Comparison of ENCODE assay signal across 11 cellular contexts in the genomic region with DNA sequence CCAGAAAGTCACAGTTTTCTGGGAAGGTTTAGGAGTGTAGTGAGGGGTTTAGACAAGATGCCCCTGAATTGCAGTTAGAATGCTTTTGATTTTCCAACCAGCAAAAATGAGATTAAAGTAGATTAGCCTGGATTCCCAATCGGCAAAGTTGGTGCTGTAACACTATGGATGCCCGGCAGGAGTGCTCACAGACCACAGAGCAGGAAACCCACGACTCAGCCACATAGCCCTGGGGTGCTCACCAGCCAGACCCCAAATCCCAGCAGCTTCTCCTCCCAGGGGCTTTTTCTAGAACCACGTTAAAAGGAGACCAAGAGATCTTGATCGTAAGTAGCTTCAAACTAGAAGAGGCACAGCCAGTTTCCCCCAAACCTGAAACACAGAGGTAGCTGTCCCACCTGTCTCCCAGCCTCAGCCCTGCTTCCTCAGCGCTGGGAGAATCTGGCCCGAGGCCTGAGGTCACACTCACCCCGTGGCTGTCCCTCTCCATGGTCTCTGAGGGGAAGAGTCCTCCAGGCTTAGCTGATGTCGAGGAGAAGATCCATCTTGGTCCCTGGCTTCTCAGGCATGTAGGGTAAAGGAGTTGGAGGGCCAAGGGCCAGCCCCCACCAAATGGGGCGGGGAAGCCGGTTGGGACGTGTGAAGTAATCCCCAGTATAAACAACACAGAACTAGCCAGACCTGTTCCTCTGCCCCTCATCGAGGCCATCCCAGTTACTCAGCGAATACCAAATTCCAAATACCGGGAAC. TPM values are rescaled to one million over a fixed set of nuclear protein-coding genes. Genes with fewer than 3 reads are reported as not detected.
DNase-seq lines count a peak whose midpoint lies in the region; ATAC-seq and TF ChIP-seq lines count a peak whose summit lies in the region.
"Had no signal": no experiment of that assay in that cellular context is flagged by ENCODE, and none has a peak within 500 bp of the region (broad histone marks: within the 10 kb centered on the region; RNA-seq: fewer than 3 reads in every experiment).

A gene (minus strand): TSS at position 585 of the 750 bp plus-strand sequence. CDS start 95 bp downstream, at position 490.

- peaks cover 32% of the 10 kb centered on the region for H3K27me3 Mint-ChIP-seq in chondrocyte (ENCODE audit: low read depth)
- peaks cover 36% of the 10 kb centered on the region for H3K27me3 Mint-ChIP-seq in nephron progenitor cell (ENCODE audit: low read depth, poor library complexity)

- no peak within 1 kb of the TSS for H3K4me3 Mint-ChIP-seq in chondrocyte (ENCODE audit: unreplicated experiment)
- H3K4me3 Mint-ChIP-seq in nephron progenitor cell, result no peak within 1 kb of the TSS

- H3K4me3 ChIP-seq in LNCaP clone FGC (ENCODE audit: low read depth, low read length), result peak within 1 kb of the TSS; percentile 35

- DNase-seq in DMS53 (lab: John Stamatoyannopoulos, UW) (peak; percentile 91), LNCaP clone FGC (ENCODE audit: low read depth) (peak; percentile 69), chondrocyte (ENCODE audit: low spot score) (peak; percentile 28), nephron progenitor cell (no peak), DMS153 treated with DMSO at 0.1 percent for 48 hours (lab: John Stamatoyannopoulos, UW; ENCODE audit: unreplicated experiment) (no peak), DMS153 (lab: John Stamatoyannopoulos, UW) (no peak), middle frontal gyrus (ENCODE audit: extremely low spot score, low spot score) (no peak)
- DNase-seq: EL; stimulated activated CD8-positive, alpha-beta memory T cell treated with anti-CD3 and anti-CD28 coated beads, Interleukin-4, amount 100 ng/mL, for 48 hours had no signal

- H3K36me3 Mint-ChIP-seq in chondrocyte (ENCODE audit: low read depth) (no peaks in the 10 kb centered on the region), nephron progenitor cell (ENCODE audit: low read depth) (no peaks in the 10 kb centered on the region)

- H3K4me1 Mint-ChIP-seq in chondrocyte (ENCODE audit: low read depth) (no peaks in the 10 kb centered on the region), nephron progenitor cell (peaks cover 29% of the 10 kb centered on the region)

- H3K9me3 Mint-ChIP-seq in chondrocyte (ENCODE audit: low read depth) (no peaks in the 10 kb centered on the region), nephron progenitor cell (no peaks in the 10 kb centered on the region)

- no peak within 1 kb of the TSS for H3K27ac Mint-ChIP-seq in chondrocyte (ENCODE audit: unreplicated experiment)
- peak within 1 kb of the TSS; percentile 19 for H3K27ac Mint-ChIP-seq in nephron progenitor cell

- no peak for ATAC-seq in HG02610 (IDR thresholded peaks at IDR 0.05; ENCODE audit: unreplicated experiment)
- ATAC-seq: activated CD4-positive, CD25-positive, alpha-beta regulatory T cell treated with anti-CD3 and anti-CD28 coated beads, Interleukin-2, amount 50 U/mL, for 24 hours had no signal

- TF ChIP-seq CTCF in LNCaP clone FGC (IDR thresholded peaks at IDR 0.05; ENCODE audit: control insufficient read depth, extremely low read depth, insufficient read depth) (no peak), chondrocyte (IDR thresholded peaks at IDR 0.05) (no peak), nephron progenitor cell (IDR thresholded peaks at IDR 0.05) (no peak)

RNA-seq across cellular contexts. Expression of the gene that starts here (rescaled TPM):
- total RNA-seq in chondrocyte, result not detected in 3 replicates

Comparison
In these comparisons a context has a peak if more than half of its experiments do, and no peak if none do; other contexts are left out.
1. Peak in DNase-seq in chondrocyte; RNA of the gene not detected or under 1 TPM.
2. DNase-seq: peak in DMS53 (single experiment) and LNCaP clone FGC (single experiment); none in nephron progenitor cell (single experiment), DMS153 treated with DMSO at 0.1 percent for 48 hours (single experiment), DMS153 (single experiment) and middle frontal gyrus (single experiment).